In the genomic region with DNA sequence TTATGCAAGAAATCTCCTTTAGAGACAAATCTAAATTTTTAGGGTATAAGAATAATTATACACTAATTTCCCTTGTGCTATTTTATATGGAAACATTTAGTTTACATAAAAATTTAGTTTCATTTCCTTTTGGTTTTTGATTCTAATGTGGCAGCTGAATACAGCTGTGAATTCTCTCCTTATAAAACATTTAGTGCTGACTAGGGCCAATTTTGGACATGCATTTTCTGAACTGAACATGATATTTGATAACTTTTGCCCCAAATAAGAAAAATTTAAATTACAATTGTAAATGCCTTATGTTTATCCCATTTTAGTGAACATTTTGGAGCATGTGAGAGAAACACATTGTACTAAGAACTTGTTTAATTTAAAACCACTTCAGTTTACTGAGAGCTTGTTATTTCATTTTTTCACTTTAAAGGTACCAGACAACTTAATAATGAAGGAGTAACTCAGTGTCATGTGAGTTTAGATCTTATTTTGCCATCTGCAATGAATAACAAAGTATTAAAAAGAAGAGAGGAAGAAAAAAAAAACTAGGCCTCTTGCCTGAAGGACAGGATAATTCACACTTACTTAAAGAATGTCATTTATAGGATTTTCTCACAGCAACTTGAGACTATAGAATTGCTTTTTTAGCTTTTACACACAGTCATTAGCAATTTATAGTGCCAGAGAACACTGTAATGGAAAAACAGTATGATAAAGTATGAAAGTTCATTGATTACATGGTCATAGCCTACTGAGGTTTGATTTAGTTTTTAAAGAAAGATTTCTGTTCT, we compare ENCODE assay signal across 1 cellular context.
TF ChIP-seq lines count a peak whose summit lies in the region.

No MANE protein-coding gene starts in this region.

TF ChIP-seq in SK-N-SH, 30 proteins besides CTCF, POLR2A, EP300 and RAD21 (continued from another document):
- TF ChIP-seq, protein P1, sequence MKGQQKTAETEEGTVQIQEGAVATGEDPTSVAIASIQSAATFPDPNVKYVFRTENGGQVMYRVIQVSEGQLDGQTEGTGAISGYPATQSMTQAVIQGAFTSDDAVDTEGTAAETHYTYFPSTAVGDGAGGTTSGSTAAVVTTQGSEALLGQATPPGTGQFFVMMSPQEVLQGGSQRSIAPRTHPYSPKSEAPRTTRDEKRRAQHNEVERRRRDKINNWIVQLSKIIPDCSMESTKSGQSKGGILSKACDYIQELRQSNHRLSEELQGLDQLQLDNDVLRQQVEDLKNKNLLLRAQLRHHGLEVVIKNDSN (IDR thresholded peaks at IDR 0.05; ENCODE audit: borderline replicate concordance, low read depth), result no peak
- no peak for TF ChIP-seq TAF1 (IDR thresholded peaks at IDR 0.05; ENCODE audit: borderline replicate concordance, low read depth, low read length)
- TF ChIP-seq, protein P2, sequence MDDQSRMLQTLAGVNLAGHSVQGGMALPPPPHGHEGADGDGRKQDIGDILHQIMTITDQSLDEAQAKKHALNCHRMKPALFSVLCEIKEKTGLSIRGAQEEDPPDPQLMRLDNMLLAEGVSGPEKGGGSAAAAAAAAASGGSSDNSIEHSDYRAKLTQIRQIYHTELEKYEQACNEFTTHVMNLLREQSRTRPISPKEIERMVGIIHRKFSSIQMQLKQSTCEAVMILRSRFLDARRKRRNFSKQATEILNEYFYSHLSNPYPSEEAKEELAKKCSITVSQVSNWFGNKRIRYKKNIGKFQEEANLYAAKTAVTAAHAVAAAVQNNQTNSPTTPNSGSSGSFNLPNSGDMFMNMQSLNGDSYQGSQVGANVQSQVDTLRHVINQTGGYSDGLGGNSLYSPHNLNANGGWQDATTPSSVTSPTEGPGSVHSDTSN (IDR thresholded peaks at IDR 0.05), result no peak
- no peak for TF ChIP-seq ELF1 (IDR thresholded peaks at IDR 0.05)
- TF ChIP-seq GABPA (IDR thresholded peaks at IDR 0.05; ENCODE audit: low read depth), result no peak
- TF ChIP-seq MEF2A (IDR thresholded peaks at IDR 0.05; ENCODE audit: borderline replicate concordance, low read depth), result no peak
- no peak for TF ChIP-seq RXRA (IDR thresholded peaks at IDR 0.05; ENCODE audit: borderline replicate concordance, low read depth)
- TF ChIP-seq, protein P3, sequence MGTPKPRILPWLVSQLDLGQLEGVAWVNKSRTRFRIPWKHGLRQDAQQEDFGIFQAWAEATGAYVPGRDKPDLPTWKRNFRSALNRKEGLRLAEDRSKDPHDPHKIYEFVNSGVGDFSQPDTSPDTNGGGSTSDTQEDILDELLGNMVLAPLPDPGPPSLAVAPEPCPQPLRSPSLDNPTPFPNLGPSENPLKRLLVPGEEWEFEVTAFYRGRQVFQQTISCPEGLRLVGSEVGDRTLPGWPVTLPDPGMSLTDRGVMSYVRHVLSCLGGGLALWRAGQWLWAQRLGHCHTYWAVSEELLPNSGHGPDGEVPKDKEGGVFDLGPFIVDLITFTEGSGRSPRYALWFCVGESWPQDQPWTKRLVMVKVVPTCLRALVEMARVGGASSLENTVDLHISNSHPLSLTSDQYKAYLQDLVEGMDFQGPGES (IDR thresholded peaks at IDR 0.05; ENCODE audit: low read depth, low read length), result no peak
- TF ChIP-seq POLR2AphosphoS5 (IDR thresholded peaks at IDR 0.05; ENCODE audit: low read depth, low read length), result no peak
- TF ChIP-seq, protein P4, sequence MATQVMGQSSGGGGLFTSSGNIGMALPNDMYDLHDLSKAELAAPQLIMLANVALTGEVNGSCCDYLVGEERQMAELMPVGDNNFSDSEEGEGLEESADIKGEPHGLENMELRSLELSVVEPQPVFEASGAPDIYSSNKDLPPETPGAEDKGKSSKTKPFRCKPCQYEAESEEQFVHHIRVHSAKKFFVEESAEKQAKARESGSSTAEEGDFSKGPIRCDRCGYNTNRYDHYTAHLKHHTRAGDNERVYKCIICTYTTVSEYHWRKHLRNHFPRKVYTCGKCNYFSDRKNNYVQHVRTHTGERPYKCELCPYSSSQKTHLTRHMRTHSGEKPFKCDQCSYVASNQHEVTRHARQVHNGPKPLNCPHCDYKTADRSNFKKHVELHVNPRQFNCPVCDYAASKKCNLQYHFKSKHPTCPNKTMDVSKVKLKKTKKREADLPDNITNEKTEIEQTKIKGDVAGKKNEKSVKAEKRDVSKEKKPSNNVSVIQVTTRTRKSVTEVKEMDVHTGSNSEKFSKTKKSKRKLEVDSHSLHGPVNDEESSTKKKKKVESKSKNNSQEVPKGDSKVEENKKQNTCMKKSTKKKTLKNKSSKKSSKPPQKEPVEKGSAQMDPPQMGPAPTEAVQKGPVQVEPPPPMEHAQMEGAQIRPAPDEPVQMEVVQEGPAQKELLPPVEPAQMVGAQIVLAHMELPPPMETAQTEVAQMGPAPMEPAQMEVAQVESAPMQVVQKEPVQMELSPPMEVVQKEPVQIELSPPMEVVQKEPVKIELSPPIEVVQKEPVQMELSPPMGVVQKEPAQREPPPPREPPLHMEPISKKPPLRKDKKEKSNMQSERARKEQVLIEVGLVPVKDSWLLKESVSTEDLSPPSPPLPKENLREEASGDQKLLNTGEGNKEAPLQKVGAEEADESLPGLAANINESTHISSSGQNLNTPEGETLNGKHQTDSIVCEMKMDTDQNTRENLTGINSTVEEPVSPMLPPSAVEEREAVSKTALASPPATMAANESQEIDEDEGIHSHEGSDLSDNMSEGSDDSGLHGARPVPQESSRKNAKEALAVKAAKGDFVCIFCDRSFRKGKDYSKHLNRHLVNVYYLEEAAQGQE (IDR thresholded peaks at IDR 0.05; ENCODE audit: low read depth, low read length), result no peak
